8 cellular contexts compared by ENCODE assay signal in genomic region chr6:138509371-138509770, GRCh38. TPM values are rescaled to one million over a fixed set of nuclear protein-coding genes. Genes with fewer than 3 reads are reported as not detected.
DNase-seq lines count a peak whose midpoint lies in the region; ATAC-seq and TF ChIP-seq lines count a peak whose summit lies in the region.

No MANE protein-coding gene starts in this region.

- H3K9me3 ChIP-seq in CD4-positive, alpha-beta T cell (ENCODE audit: control insufficient read depth, low read length), result no peaks in the 10 kb centered on the region
- H3K9me3 ChIP-seq in OCI-LY1 (ENCODE audit: low read length), result no peaks in the 10 kb centered on the region
- H3K9me3 ChIP-seq in adipocyte (ENCODE audit: control insufficient read depth, low read length), result no peaks in the 10 kb centered on the region

- H3K36me3 ChIP-seq in GM23338 (ENCODE audit: insufficient read depth), result no peaks in the 10 kb centered on the region
- no peaks in the 10 kb centered on the region for H3K36me3 ChIP-seq in OCI-LY1 (ENCODE audit: insufficient read depth, low read length)
- no peaks in the 10 kb centered on the region for H3K36me3 ChIP-seq in adipocyte (ENCODE audit: control insufficient read depth, insufficient read depth, low read length, severe bottlenecking)

- DNase-seq in CD4-positive, alpha-beta T cell, result peak in 9 of 10 experiments; percentile 9 to 43 (median 22)
- DNase-seq in GM23338 (ENCODE audit: low spot score) (peak; percentile 71), adipocyte (ENCODE audit: low read depth) (peak; percentile 63), hepatic stellate cell (ENCODE audit: low spot score) (peak; percentile 20), cortex of kidney (lab: John Stamatoyannopoulos, UW) (no peak), coronary artery (ENCODE audit: low spot score) (no peak)
- DNase-seq in stimulated activated CD4-positive, alpha-beta T cell treated with anti-CD3 and anti-CD28 coated beads, Interleukin-2, amount 100 ng/mL, for 4 hours (ENCODE audit: low read depth), result peak; percentile 16

- H3F3A ChIP-seq in GM23338 (replicated peaks; ENCODE audit: low read depth) (no peaks in the 10 kb centered on the region), OCI-LY1 (ENCODE audit: insufficient read depth, low read length) (no peaks in the 10 kb centered on the region)

- CTCF ChIA-PET in CD4-positive, alpha-beta T cell (lab: Charles Lee), result interaction anchor here (0.6 to 1.8 kb wide), 11 partner anchors 8 to 1265 kb away, joined by 3 to 8 read pairs (median 3); partner anchors contain the start of gene HEBP2

- H3K27ac Mint-ChIP-seq in CD4-positive, alpha-beta T cell, result no peak overlapping the region
- no peak overlapping the region for H3K27ac Mint-ChIP-seq in GM23338

- no peak overlapping the region for H2AFZ ChIP-seq in GM23338
- H2AFZ ChIP-seq in OCI-LY1 (ENCODE audit: low read length), result no peak overlapping the region

- no peak overlapping the region for H3K9ac ChIP-seq in OCI-LY1 (ENCODE audit: low read length)
- no peak overlapping the region for H3K9ac ChIP-seq in adipocyte (ENCODE audit: low read length)

- H3K9me3 Mint-ChIP-seq in CD4-positive, alpha-beta T cell, result no peaks in the 10 kb centered on the region
- no peaks in the 10 kb centered on the region for H3K9me3 Mint-ChIP-seq in GM23338

- H4K20me1 ChIP-seq in GM23338 (replicated peaks; ENCODE audit: insufficient read depth) (no peaks in the 10 kb centered on the region), OCI-LY1 (ENCODE audit: insufficient read depth, low read length) (no peaks in the 10 kb centered on the region)

- H3K9me2 ChIP-seq in GM23338 (ENCODE audit: insufficient read depth), result no peaks in the 10 kb centered on the region
- H3K9me2 ChIP-seq in OCI-LY1 (ENCODE audit: low read depth, low read length), result no peaks in the 10 kb centered on the region

- peak; percentile 44 for ATAC-seq in CD4-positive, alpha-beta T cell (ENCODE audit: poor library complexity)
- peak; percentile 58 for ATAC-seq in GM23338

- H3K4me1 Mint-ChIP-seq in CD4-positive, alpha-beta T cell (ENCODE audit: low read depth), result peaks cover 5% of the 10 kb centered on the region
- H3K4me1 Mint-ChIP-seq in GM23338, result peaks cover 41% of the 10 kb centered on the region

- H3K4me1 ChIP-seq in GM23338 (ENCODE audit: insufficient read depth) (peaks cover 27% of the 10 kb centered on the region), OCI-LY1 (ENCODE audit: insufficient read depth, low read length, severe bottlenecking) (no peaks in the 10 kb centered on the region), adipocyte (ENCODE audit: control insufficient read depth, insufficient read depth, low read length) (peaks cover 5% of the 10 kb centered on the region)

- no peak overlapping the region for H3K27ac ChIP-seq in CD4-positive, alpha-beta T cell (ENCODE audit: low read depth, low read length)
- H3K27ac ChIP-seq in GM23338 (ENCODE audit: low read depth) (no peak overlapping the region), OCI-LY1 (ENCODE audit: low read depth, low read length, poor library complexity, severe bottlenecking) (no peak overlapping the region), coronary artery (no peak overlapping the region)

- TF ChIP-seq CTCF in CD4-positive, alpha-beta T cell (IDR thresholded peaks at IDR 0.05), result peak; percentile 77
- peak; percentile 87 to 89 for TF ChIP-seq CTCF in GM23338 (conservative IDR thresholded peaks at IDR 0.05; ENCODE audit: low read depth in 2 of 2)
- TF ChIP-seq CTCF in OCI-LY1 (IDR thresholded peaks at IDR 0.05; ENCODE audit: low read length), result peak; percentile 54; the same call in 1 of the 2 replicates
- no peak for TF ChIP-seq CTCF in coronary artery (IDR thresholded peaks at IDR 0.05)

- POLR2A ChIA-PET in CD4-positive, alpha-beta T cell (lab: Charles Lee), result interaction anchor here (0.7 to 0.8 kb wide), 3 partner anchors 54 to 394 kb away, joined by 3 to 6 read pairs (median 3); no protein-coding TSS in a partner anchor

- H3K4me3 Mint-ChIP-seq in CD4-positive, alpha-beta T cell, result no peak overlapping the region
- no peak overlapping the region for H3K4me3 Mint-ChIP-seq in GM23338

- H3K4me2 ChIP-seq in GM23338 (no peak overlapping the region), OCI-LY1 (ENCODE audit: low read length) (no peak overlapping the region)

- no peaks in the 10 kb centered on the region for H3K36me3 Mint-ChIP-seq in CD4-positive, alpha-beta T cell (ENCODE audit: low read depth)
- no peaks in the 10 kb centered on the region for H3K36me3 Mint-ChIP-seq in GM23338 (ENCODE audit: low read depth)

- intact Hi-C loops in CD4-positive, alpha-beta T cell (cut with DNase I, micrococcal nuclease), result loop anchor here (1.0 to 10.0 kb wide), 2 partner anchors 80 to 505 kb away; no protein-coding TSS in a partner anchor

- H3K27me3 ChIP-seq in CD4-positive, alpha-beta T cell (ENCODE audit: control insufficient read depth, insufficient read depth, low read length), result no peaks in the 10 kb centered on the region
- H3K27me3 ChIP-seq in GM23338 (ENCODE audit: insufficient read depth), result no peaks in the 10 kb centered on the region
- H3K27me3 ChIP-seq in OCI-LY1 (ENCODE audit: insufficient read depth, low read length), result no peaks in the 10 kb centered on the region
- H3K27me3 ChIP-seq in adipocyte (replicated peaks; ENCODE audit: control insufficient read depth, insufficient read depth, low read length), result no peaks in the 10 kb centered on the region

- H3K4me3 ChIP-seq in GM23338, result no peak overlapping the region
- H3K4me3 ChIP-seq in OCI-LY1 (ENCODE audit: low read depth, low read length, poor library complexity, severe bottlenecking), result no peak overlapping the region
- no peak overlapping the region for H3K4me3 ChIP-seq in adipocyte (ENCODE audit: low read length)
- H3K4me3 ChIP-seq in coronary artery, result no peak overlapping the region

- H3K79me2 ChIP-seq in GM23338 (replicated peaks; ENCODE audit: insufficient read depth), result peaks cover 20% of the 10 kb centered on the region
- no peaks in the 10 kb centered on the region for H3K79me2 ChIP-seq in OCI-LY1 (ENCODE audit: insufficient read depth, low read length)

- no peaks in the 10 kb centered on the region for H3K27me3 Mint-ChIP-seq in CD4-positive, alpha-beta T cell
- H3K27me3 Mint-ChIP-seq in GM23338 (ENCODE audit: insufficient read depth, low read depth, poor library complexity), result no peaks in the 10 kb centered on the region

TF ChIP-seq in GM23338, 12 proteins besides CTCF, POLR2A, EP300 and RAD21 (continues in another document):
- TF ChIP-seq NANOG (IDR thresholded peaks at IDR 0.05; ENCODE audit: borderline replicate concordance) (no peak), EZH2phosphoT487 (IDR thresholded peaks at IDR 0.05; ENCODE audit: unreplicated experiment) (no peak), ZNF114 (CRISPR knock-in tag; IDR thresholded peaks at IDR 0.05) (no peak), EZH2 (IDR thresholded peaks at IDR 0.05; ENCODE audit: low read depth, unreplicated experiment) (no peak), POLR2AphosphoS5 (IDR thresholded peaks at IDR 0.05; ENCODE audit: low read depth) (no peak), ETS1 (IDR thresholded peaks at IDR 0.05) (no peak), STAT1 (IDR thresholded peaks at IDR 0.05; ENCODE audit: unreplicated experiment) (no peak), CREB1 (CRISPR knock-in tag; IDR thresholded peaks at IDR 0.05; ENCODE audit: low read depth) (no peak)

RNA-seq across cellular contexts. Expression of gene NHSL1, which starts 10.1 kb away (rescaled TPM):
- under 1 TPM; 0.06 to 0.08 TPM for total RNA-seq in CD4-positive, alpha-beta T cell
- total RNA-seq in GM23338 (2014; rRNA removed; shearing (Covaris generic)), result 21.2 and 24.5 TPM in 2 replicates
- polyA plus RNA-seq in GM23338 (2016; fragmentation: Nextera tagmentation; extraction: Ambion mirVana), result 10.5 and 11.2 TPM in 2 replicates

Comparison
In these comparisons a context has a peak if more than half of its experiments do, and no peak if none do; other contexts are left out.
1. DNase-seq: peak in CD4-positive, alpha-beta T cell (9 of 10), GM23338 (single experiment), adipocyte (single experiment), hepatic stellate cell (single experiment) and stimulated activated CD4-positive, alpha-beta T cell treated with anti-CD3 and anti-CD28 coated beads, Interleukin-2, amount 100 ng/mL, for 4 hours (single experiment); none in cortex of kidney (single experiment) and coronary artery (single experiment).
2. RNA of gene NHSL1, which starts 10.1 kb away (total RNA-seq): 21.2 to 24.5 TPM in GM23338; 0.06 to 0.08 TPM in CD4-positive, alpha-beta T cell; every median in the first group is over 10 times any median in the second.